ENCODE assay signal across 10 cellular contexts in the genomic region with DNA sequence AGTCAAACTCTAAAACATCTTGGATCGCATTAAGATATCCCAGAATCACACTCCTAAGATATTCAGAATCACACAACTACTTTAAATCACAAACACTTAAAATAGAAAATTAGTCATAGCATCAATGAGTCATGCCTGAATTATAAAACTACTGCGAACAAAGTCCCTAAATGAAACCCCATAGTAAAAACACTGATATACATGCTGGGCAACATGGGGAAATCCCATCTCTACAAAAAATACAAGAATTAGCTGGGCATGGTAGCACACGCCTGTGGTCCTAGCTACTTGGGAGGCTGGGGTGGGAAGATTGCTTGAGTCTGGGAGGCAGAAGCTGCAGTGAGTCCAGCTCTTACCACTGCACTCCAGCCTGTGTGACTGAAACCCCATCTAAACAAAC.
DNase-seq lines count a peak whose midpoint lies in the region; ATAC-seq lines count a peak whose summit lies in the region.
"Had no signal": no experiment of that assay in that cellular context is flagged by ENCODE, and none has a peak within 500 bp of the region (broad histone marks: within the 10 kb centered on the region; RNA-seq: fewer than 3 reads in every experiment).

No MANE protein-coding gene starts in this region.

- no peaks in the 10 kb centered on the region for H3K27me3 ChIP-seq in HAP-1 (ENCODE audit: low read depth)

- in situ Hi-C loops in HAP-1 (cut with MboI; ENCODE audit: low sequenced_read_pairs) = loop anchor here (10.0 kb wide), 2 partner anchors 95 to 185 kb away; no protein-coding TSS in a partner anchor

- ATAC-seq in HG02623 (IDR thresholded peaks at IDR 0.05; ENCODE audit: unreplicated experiment) = no peak
- ATAC-seq in GM21786 (IDR thresholded peaks at IDR 0.05; ENCODE audit: unreplicated experiment) = no peak

- no peaks in the 10 kb centered on the region for H3K36me3 ChIP-seq in HAP-1 (replicated peaks)

- peak; percentile 26 for DNase-seq in GM04503 (ENCODE audit: low read depth)
- peak; percentile 59 for DNase-seq in RKO (ENCODE audit: low spot score)
- DNase-seq in fibroblast of gingiva (ENCODE audit: low read depth) = peak; percentile 29
- DNase-seq in skeletal muscle cell (ENCODE audit: low read depth) = peak; percentile 27
- DNase-seq in HAP-1 (ENCODE audit: low spot score in 2 of 2) = no peak
- DNase-seq in iPS-NIHi11 (ENCODE audit: low spot score) = no peak
- DNase-seq: activated CD4-positive, alpha-beta memory T cell treated with anti-CD3 and anti-CD28 coated beads for 36 hours; NCI-H1436 treated with DMSO at 0.1 percent for 48 hours had no signal

- H3K4me3 ChIP-seq in skeletal muscle cell (ENCODE audit: low read depth, low read length) = no peak overlapping the region
- H3K4me3 ChIP-seq in HAP-1 = no peak overlapping the region

- H3K9me3 ChIP-seq in HAP-1 = no peaks in the 10 kb centered on the region

- H3K4me1 ChIP-seq in HAP-1 = peaks cover 14% of the 10 kb centered on the region

Comparison
In these comparisons a context has a peak if more than half of its experiments do, and no peak if none do; other contexts are left out.
1. DNase-seq: peak in GM04503 (single experiment), RKO (single experiment), fibroblast of gingiva (single experiment) and skeletal muscle cell (single experiment); none in HAP-1 (0 of 2) and iPS-NIHi11 (single experiment).